ENCODE assay signal across 8 cellular contexts in the genomic region with DNA sequence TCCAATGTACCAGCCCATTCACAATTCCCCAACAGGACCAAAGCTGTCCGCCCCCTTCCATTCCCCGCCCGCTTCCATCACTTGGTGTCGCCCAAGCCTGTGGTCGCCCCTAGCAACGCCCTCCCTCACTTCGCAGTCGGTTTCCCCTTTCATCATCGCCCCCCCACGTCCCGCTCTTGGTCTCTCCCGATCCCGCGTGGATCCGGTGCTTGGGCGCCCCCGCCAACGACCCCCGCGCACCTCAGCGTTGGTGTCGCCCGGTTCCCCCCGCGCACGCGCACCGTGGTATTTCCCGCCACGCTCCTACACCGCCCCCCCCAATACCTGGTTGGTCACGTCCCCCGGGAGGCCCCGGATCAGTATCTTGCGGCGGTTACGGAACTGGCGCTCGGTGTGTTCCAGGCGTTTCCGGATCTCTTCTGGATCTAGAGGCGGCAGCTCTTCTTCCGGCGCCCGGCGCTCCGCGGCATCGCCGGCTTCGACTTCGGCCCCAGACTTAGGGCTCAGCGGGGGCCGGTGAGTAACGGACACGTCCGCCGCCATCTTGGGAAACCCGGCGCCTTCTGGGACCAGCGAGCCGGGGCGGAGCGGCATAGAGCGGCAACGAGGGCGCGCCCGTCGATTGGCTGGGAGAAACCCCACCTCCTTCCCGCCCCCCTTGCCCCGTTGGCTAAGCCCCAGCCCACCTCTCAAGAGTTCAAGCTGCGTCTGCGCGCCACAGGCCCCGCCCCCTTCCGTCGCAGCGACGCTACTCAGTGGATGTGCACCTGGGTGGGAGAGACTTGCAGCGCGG. TPM values are rescaled to one million over a fixed set of nuclear protein-coding genes. Genes with fewer than 3 reads are reported as not detected.
DNase-seq lines count a peak whose midpoint lies in the region; ATAC-seq and TF ChIP-seq lines count a peak whose summit lies in the region.

A gene with protein sequence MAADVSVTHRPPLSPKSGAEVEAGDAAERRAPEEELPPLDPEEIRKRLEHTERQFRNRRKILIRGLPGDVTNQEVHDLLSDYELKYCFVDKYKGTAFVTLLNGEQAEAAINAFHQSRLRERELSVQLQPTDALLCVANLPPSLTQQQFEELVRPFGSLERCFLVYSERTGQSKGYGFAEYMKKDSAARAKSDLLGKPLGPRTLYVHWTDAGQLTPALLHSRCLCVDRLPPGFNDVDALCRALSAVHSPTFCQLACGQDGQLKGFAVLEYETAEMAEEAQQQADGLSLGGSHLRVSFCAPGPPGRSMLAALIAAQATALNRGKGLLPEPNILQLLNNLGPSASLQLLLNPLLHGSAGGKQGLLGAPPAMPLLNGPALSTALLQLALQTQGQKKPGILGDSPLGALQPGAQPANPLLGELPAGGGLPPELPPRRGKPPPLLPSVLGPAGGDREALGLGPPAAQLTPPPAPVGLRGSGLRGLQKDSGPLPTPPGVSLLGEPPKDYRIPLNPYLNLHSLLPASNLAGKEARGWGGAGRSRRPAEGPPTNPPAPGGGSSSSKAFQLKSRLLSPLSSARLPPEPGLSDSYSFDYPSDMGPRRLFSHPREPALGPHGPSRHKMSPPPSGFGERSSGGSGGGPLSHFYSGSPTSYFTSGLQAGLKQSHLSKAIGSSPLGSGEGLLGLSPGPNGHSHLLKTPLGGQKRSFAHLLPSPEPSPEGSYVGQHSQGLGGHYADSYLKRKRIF (minus strand): TSS at position 565 of the 793 bp plus-strand sequence. CDS start 22 bp downstream, at position 543.

- 0 to 2% (median 0%) methylated on average over 11 to 82 of the region's 82 CpGs for WGBS in adrenal gland, 4 donors
- 0 to 1% methylated on average over 11 to 26 of the region's 82 CpGs for WGBS in upper lobe of left lung, 2 donors

- ATAC-seq in GM18498 (IDR thresholded peaks at IDR 0.05; ENCODE audit: unreplicated experiment), result peak; percentile 92
- peak; percentile 88 for ATAC-seq in HG02885 (IDR thresholded peaks at IDR 0.05; ENCODE audit: poor library complexity, unreplicated experiment)
- peak; percentile 96 to 97 for ATAC-seq in upper lobe of left lung (ENCODE audit: low FRiP score in 2 of 2)

- no peak for TF ChIP-seq EP300 in upper lobe of left lung (IDR thresholded peaks at IDR 0.05)

- H3K9me3 ChIP-seq in adrenal gland (replicated peaks in 1 of 3) (no peaks in the 10 kb centered on the region), upper lobe of left lung (no peaks in the 10 kb centered on the region)

- intact Hi-C loops in T-helper 1 cell treated with Interleukin-12 subunit alpha and Interleukin-12 subunit beta and Interleukin-4 antibody, amounts not matched to agents 30 ng/mL and 1 ng/mL, for 36 hours (cut with micrococcal nuclease), result loop anchor here (1.0 to 10.0 kb wide), 16 partner anchors 17 to 1102 kb away; a partner anchor contains a TSS
- intact Hi-C loops in adrenal gland (cut with DNase I), result no loop called here
- intact Hi-C loops in cardiac septum (cut with DNase I), result loop anchor here (2.0 to 5.0 kb wide), 2 partner anchors 61 to 70 kb away; a partner anchor contains a TSS
- intact Hi-C loops in posterior cingulate gyrus (cut with DNase I), result loop anchor here (5.0 to 10.0 kb wide), 2 partner anchors 49 to 68 kb away; a partner anchor contains a TSS

- H3K4me1 ChIP-seq in adrenal gland (replicated peaks in 1 of 2), result peaks cover 13 to 17% of the 10 kb centered on the region in 2 donors
- peaks cover 21 to 43% (median 25%) of the 10 kb centered on the region in 4 donors for H3K4me1 ChIP-seq in upper lobe of left lung

- TF ChIP-seq CTCF in adrenal gland (IDR thresholded peaks at IDR 0.05) (peak in 1 of 6 experiments; percentile 17), upper lobe of left lung (IDR thresholded peaks at IDR 0.05) (peak in 2 of 6 experiments; percentile 4 to 5)

- DNase-seq in NCI-H1694 (lab: John Stamatoyannopoulos, UW), result peak; percentile 88
- peak; percentile 98 to 99 (median 98) for DNase-seq in adrenal gland
- DNase-seq in cardiac septum (ENCODE audit: low spot score), result peak; percentile 100
- peak; percentile 96 to 99 (median 98) for DNase-seq in posterior cingulate gyrus
- peak; percentile 97 to 98 for DNase-seq in upper lobe of left lung

- peaks cover 0 to 22% of the 10 kb centered on the region in 2 donors for H3K36me3 ChIP-seq in adrenal gland (replicated peaks in 1 of 2)
- H3K36me3 ChIP-seq in upper lobe of left lung, result peaks cover 11 to 25% (median 21%) of the 10 kb centered on the region in 4 donors

- TF ChIP-seq POLR2A in adrenal gland (IDR thresholded peaks at IDR 0.05) (peak; percentile 73 to 85), upper lobe of left lung (IDR thresholded peaks at IDR 0.05) (peak in 3 of 4 donors; percentile 35 to 82 (median 72))

- H3K27ac ChIP-seq in adrenal gland, result peak within 1 kb of the TSS; percentile 83 to 94 (median 85)
- peak within 1 kb of the TSS; percentile 86 to 90 (median 88) for H3K27ac ChIP-seq in upper lobe of left lung

- H3K4me3 ChIP-seq in adrenal gland, result peak within 1 kb of the TSS; percentile 34 to 87 (median 73)
- peak within 1 kb of the TSS; percentile 56 to 84 (median 63) for H3K4me3 ChIP-seq in upper lobe of left lung

- H3K27me3 ChIP-seq in adrenal gland (no peaks in the 10 kb centered on the region), upper lobe of left lung (no peaks in the 10 kb centered on the region)

RNA-seq across cellular contexts. Expression of the gene that starts here (rescaled TPM):
- 69.1 and 76.7 TPM in 2 replicates for total RNA-seq in T-helper 1 cell treated with Interleukin-12 subunit alpha and Interleukin-12 subunit beta and Interleukin-4 antibody, amounts not matched to agents 30 ng/mL and 1 ng/mL, for 36 hours
- total RNA-seq in adrenal gland (10 to 100 TPM; 24.2 to 42.7 (median 28.1) TPM), cardiac septum (17.8 TPM), upper lobe of left lung (10 to 100 TPM; 17.8 to 49.9 (median 37.2) TPM)
- polyA plus RNA-seq in adrenal gland, result 10 to 100 TPM in 1 of 3 donors, 1 to 10 TPM in 2; 4.1 to 14.0 (median 5.5) TPM

Comparison
In these comparisons a context has a peak if more than half of its experiments do, and no peak if none do; other contexts are left out.
1. Peak in every context shown above with its lines: DNase-seq, ATAC-seq, H3K4me3 ChIP-seq and H3K27ac ChIP-seq.
2. intact Hi-C loops: an anchor here in T-helper 1 cell treated with Interleukin-12 subunit alpha and Interleukin-12 subunit beta and Interleukin-4 antibody, amounts not matched to agents 30 ng/mL and 1 ng/mL, for 36 hours (1.0 to 10.0 kb wide), cardiac septum (2.0 to 5.0 kb wide) and posterior cingulate gyrus (5.0 to 10.0 kb wide); none called in adrenal gland.